2 cellular contexts compared by ENCODE assay signal in the genomic region with DNA sequence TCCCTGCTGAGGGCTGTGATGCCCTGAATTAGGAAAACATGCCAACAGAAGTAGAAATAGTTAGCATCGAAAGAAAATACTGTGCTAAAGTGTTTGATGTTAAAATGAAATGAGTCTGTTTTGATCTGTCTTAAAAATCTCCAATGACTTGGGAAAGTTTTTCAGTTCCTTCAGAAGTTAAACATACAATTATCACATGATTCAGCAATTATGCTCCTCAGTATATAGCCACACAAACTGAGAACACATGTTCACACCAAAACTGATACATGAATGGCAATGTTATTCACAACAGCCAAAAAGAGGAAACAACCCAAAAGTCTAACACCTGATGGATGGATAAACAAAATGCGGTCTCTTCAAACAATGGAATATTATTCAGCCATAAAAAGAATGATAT.
TF ChIP-seq lines count a peak whose summit lies in the region.

No MANE protein-coding gene starts in this region.

TF ChIP-seq in HepG2, 621 proteins besides CTCF, POLR2A, EP300 and RAD21 (continued from another document):
- TF ChIP-seq, protein P1, sequence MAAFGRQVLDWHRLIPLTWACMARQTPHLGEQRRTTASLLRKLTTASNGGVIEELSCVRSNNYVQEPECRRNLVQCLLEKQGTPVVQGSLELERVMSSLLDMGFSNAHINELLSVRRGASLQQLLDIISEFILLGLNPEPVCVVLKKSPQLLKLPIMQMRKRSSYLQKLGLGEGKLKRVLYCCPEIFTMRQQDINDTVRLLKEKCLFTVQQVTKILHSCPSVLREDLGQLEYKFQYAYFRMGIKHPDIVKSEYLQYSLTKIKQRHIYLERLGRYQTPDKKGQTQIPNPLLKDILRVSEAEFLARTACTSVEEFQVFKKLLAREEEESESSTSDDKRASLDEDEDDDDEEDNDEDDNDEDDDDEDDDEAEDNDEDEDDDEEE (CRISPR knock-in tag; IDR thresholded peaks at IDR 0.05) = no peak
- TF ChIP-seq MAFF (IDR thresholded peaks at IDR 0.05; ENCODE audit: low read depth, low read length) = peak; percentile 14; the same call in 1 of the 2 replicates

TF ChIP-seq in WTC11, 78 proteins besides CTCF, POLR2A, EP300 and RAD21 (continued from another document):
- TF ChIP-seq, protein P2, sequence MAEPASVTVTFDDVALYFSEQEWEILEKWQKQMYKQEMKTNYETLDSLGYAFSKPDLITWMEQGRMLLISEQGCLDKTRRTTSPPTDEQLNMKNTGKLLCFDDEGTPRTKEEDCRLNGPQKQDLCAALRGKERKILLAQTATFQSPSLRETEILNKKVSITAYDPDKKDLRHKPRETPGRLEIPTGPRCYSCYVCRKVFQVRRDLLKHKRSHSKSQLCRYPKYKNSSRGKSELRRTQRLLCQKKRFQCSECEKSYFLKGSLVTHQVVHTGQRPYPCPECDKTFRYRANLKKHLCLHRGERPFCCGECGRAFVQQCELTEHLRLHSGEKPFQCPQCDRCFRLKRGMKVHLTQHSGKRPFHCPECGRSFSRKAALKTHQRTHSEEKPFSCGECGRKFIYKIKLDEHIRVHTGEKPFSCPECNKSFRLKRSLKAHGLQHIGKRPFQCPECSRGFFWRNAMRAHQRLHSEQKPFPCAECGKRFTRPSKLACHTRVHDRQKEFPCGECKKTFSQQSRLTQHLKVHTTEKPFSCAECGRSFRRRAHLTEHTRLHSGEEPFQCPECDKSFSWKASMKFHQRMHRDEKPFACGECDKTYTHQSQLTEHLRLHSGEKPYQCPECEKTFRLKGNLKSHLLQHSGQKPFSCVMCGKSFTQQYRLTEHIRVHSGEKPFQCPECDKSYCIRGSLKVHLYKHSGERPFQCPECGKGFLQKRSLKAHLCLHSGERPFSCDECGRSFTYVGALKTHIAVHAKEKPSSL (CRISPR knock-in tag; conservative IDR thresholded peaks at IDR 0.05) = no peak
- TF ChIP-seq ZNF219 (CRISPR knock-in tag; IDR thresholded peaks at IDR 0.05; ENCODE audit: borderline replicate concordance) (no peak), PRRX2 (CRISPR knock-in tag; IDR thresholded peaks at IDR 0.05) (no peak), MXD4 (CRISPR knock-in tag; IDR thresholded peaks at IDR 0.05; ENCODE audit: borderline replicate concordance) (no peak), CREM (CRISPR knock-in tag; IDR thresholded peaks at IDR 0.05) (no peak), CREB1 (CRISPR knock-in tag; IDR thresholded peaks at IDR 0.05) (no peak), ZNF138 (CRISPR knock-in tag; conservative IDR thresholded peaks at IDR 0.05) (no peak), ATF1 (CRISPR knock-in tag; IDR thresholded peaks at IDR 0.05) (no peak)
- TF ChIP-seq, protein P3, sequence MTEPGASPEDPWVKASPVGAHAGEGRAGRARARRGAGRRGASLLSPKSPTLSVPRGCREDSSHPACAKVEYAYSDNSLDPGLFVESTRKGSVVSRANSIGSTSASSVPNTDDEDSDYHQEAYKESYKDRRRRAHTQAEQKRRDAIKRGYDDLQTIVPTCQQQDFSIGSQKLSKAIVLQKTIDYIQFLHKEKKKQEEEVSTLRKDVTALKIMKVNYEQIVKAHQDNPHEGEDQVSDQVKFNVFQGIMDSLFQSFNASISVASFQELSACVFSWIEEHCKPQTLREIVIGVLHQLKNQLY (CRISPR knock-in tag; IDR thresholded peaks at IDR 0.05) = no peak
- TF ChIP-seq, protein P4, sequence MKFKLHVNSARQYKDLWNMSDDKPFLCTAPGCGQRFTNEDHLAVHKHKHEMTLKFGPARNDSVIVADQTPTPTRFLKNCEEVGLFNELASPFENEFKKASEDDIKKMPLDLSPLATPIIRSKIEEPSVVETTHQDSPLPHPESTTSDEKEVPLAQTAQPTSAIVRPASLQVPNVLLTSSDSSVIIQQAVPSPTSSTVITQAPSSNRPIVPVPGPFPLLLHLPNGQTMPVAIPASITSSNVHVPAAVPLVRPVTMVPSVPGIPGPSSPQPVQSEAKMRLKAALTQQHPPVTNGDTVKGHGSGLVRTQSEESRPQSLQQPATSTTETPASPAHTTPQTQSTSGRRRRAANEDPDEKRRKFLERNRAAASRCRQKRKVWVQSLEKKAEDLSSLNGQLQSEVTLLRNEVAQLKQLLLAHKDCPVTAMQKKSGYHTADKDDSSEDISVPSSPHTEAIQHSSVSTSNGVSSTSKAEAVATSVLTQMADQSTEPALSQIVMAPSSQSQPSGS (CRISPR knock-in tag; IDR thresholded peaks at IDR 0.05; ENCODE audit: borderline replicate concordance, low read depth) = no peak
- TF ChIP-seq, protein P5, sequence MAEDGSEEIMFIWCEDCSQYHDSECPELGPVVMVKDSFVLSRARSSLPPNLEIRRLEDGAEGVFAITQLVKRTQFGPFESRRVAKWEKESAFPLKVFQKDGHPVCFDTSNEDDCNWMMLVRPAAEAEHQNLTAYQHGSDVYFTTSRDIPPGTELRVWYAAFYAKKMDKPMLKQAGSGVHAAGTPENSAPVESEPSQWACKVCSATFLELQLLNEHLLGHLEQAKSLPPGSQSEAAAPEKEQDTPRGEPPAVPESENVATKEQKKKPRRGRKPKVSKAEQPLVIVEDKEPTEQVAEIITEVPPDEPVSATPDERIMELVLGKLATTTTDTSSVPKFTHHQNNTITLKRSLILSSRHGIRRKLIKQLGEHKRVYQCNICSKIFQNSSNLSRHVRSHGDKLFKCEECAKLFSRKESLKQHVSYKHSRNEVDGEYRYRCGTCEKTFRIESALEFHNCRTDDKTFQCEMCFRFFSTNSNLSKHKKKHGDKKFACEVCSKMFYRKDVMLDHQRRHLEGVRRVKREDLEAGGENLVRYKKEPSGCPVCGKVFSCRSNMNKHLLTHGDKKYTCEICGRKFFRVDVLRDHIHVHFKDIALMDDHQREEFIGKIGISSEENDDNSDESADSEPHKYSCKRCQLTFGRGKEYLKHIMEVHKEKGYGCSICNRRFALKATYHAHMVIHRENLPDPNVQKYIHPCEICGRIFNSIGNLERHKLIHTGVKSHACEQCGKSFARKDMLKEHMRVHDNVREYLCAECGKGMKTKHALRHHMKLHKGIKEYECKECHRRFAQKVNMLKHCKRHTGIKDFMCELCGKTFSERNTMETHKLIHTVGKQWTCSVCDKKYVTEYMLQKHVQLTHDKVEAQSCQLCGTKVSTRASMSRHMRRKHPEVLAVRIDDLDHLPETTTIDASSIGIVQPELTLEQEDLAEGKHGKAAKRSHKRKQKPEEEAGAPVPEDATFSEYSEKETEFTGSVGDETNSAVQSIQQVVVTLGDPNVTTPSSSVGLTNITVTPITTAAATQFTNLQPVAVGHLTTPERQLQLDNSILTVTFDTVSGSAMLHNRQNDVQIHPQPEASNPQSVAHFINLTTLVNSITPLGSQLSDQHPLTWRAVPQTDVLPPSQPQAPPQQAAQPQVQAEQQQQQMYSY (CRISPR knock-in tag; IDR thresholded peaks at IDR 0.05) = no peak
- TF ChIP-seq, protein P6, sequence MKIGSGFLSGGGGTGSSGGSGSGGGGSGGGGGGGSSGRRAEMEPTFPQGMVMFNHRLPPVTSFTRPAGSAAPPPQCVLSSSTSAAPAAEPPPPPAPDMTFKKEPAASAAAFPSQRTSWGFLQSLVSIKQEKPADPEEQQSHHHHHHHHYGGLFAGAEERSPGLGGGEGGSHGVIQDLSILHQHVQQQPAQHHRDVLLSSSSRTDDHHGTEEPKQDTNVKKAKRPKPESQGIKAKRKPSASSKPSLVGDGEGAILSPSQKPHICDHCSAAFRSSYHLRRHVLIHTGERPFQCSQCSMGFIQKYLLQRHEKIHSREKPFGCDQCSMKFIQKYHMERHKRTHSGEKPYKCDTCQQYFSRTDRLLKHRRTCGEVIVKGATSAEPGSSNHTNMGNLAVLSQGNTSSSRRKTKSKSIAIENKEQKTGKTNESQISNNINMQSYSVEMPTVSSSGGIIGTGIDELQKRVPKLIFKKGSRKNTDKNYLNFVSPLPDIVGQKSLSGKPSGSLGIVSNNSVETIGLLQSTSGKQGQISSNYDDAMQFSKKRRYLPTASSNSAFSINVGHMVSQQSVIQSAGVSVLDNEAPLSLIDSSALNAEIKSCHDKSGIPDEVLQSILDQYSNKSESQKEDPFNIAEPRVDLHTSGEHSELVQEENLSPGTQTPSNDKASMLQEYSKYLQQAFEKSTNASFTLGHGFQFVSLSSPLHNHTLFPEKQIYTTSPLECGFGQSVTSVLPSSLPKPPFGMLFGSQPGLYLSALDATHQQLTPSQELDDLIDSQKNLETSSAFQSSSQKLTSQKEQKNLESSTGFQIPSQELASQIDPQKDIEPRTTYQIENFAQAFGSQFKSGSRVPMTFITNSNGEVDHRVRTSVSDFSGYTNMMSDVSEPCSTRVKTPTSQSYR (CRISPR knock-in tag; IDR thresholded peaks at IDR 0.05) = no peak
TF ChIP-seq in WTC11: peak in this region for 0.
